ENCODE assay signal across 16 cellular contexts in genomic region chr12:131673519-131674265, GRCh38. TPM values are rescaled to one million over a fixed set of nuclear protein-coding genes. Genes with fewer than 3 reads are reported as not detected.
DNase-seq lines count a peak whose midpoint lies in the region; ATAC-seq and TF ChIP-seq lines count a peak whose summit lies in the region.
"Had no signal": no experiment of that assay in that cellular context is flagged by ENCODE, and none has a peak within 500 bp of the region (broad histone marks: within the 10 kb centered on the region; RNA-seq: fewer than 3 reads in every experiment).

No MANE protein-coding gene starts in this region.

- H3K36me3 ChIP-seq in RWPE2 (ENCODE audit: low read depth): no peaks in the 10 kb centered on the region

- H3K4me3 ChIP-seq in RWPE2 (ENCODE audit: severe bottlenecking) (no peak overlapping the region), foreskin fibroblast (ENCODE audit: low read depth in 1 of 2, low read length in 2 of 2) (no peak overlapping the region)
- H3K4me3 ChIP-seq: A549 had no signal

- H3K27me3 ChIP-seq in RWPE2 (ENCODE audit: insufficient read depth, poor library complexity, severe bottlenecking): peaks cover 9% of the 10 kb centered on the region

- TF ChIP-seq CTCF in RWPE2 (IDR thresholded peaks at IDR 0.05; ENCODE audit: poor library complexity, severe bottlenecking) (no peak), foreskin fibroblast (IDR thresholded peaks at IDR 0.05; ENCODE audit: low read depth, low read length) (no peak)

- no peaks in the 10 kb centered on the region for H3K4me1 ChIP-seq in RWPE2 (ENCODE audit: insufficient read depth, poor library complexity, severe bottlenecking)
- H3K4me1 ChIP-seq: A549 had no signal

- ATAC-seq in RWPE2 (ENCODE audit: low read depth): peak; percentile 87
- ATAC-seq: naive thymus-derived CD8-positive, alpha-beta T cell had no signal

- no peaks in the 10 kb centered on the region for H3K9me3 ChIP-seq in RWPE2 (ENCODE audit: severe bottlenecking)

- DNase-seq in SIG-M5 treated with dmso at 0.1 percent for 504 hours (lab: John Stamatoyannopoulos, UW; ENCODE audit: unreplicated experiment): peak; percentile 17
- DNase-seq in SIG-M5 (lab: John Stamatoyannopoulos, UW): no peak
- no peak for DNase-seq in RWPE2 (ENCODE audit: low spot score)
- peak; percentile 7 to 44 for DNase-seq in foreskin fibroblast
- DNase-seq in NCI-H82 treated with DMSO at 0.1 percent for 48 hours (lab: John Stamatoyannopoulos, UW; ENCODE audit: unreplicated experiment): no peak
- no peak for DNase-seq in retina
- DNase-seq in G401 (ENCODE audit: low spot score): no peak
- no peak for DNase-seq in NCI-H1092 (lab: John Stamatoyannopoulos, UW)
- DNase-seq: activated CD4-positive, alpha-beta T cell treated with anti-CD3 and anti-CD28 coated beads, Interleukin-2, amount 50 U/mL, for 4 hours; amygdala; effector memory CD4-positive, alpha-beta T cell; left cardiac atrium; NCI-H1105 treated with DMSO at 0.1 percent for 48 hours; NCI-H446 had no signal

- no peak overlapping the region for H3K27ac ChIP-seq in RWPE2 (ENCODE audit: poor library complexity, severe bottlenecking)
- H3K27ac ChIP-seq: A549 had no signal

- in situ Hi-C loops in G401 (cut with HindIII; ENCODE audit: low sequenced_read_pairs): no loop called here

RNA-seq across cellular contexts. Expression of gene SFSWAP, which starts 37.2 kb away (rescaled TPM):
- total RNA-seq in G401 (2014; rRNA removed; shearing (Covaris generic)): 21.4 and 23.7 TPM in 2 replicates

Comparison
In these comparisons a context has a peak if more than half of its experiments do, and no peak if none do; other contexts are left out.
1. DNase-seq: peak in SIG-M5 treated with dmso at 0.1 percent for 504 hours (single experiment) and foreskin fibroblast (2 of 2); none in SIG-M5 (single experiment), RWPE2 (single experiment), NCI-H82 treated with DMSO at 0.1 percent for 48 hours (single experiment), retina (single experiment), G401 (single experiment) and NCI-H1092 (single experiment).